18 cellular contexts compared by ENCODE assay signal in the genomic region with DNA sequence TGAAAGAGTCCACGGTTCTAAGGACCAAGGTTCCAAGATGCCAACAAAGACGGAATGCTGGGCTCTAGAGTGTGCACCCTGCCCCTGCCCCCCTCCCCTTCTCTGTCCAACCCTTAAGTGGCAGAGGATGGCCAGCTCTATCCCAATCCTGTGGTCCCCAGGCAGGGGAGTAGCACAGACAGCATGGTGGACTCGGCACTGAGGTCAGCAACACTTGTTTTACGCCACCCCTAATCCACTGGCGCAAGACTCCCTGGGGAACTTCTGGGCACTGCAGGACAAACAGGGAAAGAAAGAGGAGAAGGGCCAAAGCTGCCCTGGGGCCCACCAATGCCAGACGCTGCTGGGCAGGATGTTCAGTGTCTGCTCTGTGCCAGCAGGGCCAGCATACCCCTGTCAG. TPM values are rescaled to one million over a fixed set of nuclear protein-coding genes. Genes with fewer than 3 reads are reported as not detected.
A peak's percentile ranks its signal among the peaks of the same experiment; 100 is the strongest.
DNase-seq lines count a peak whose midpoint lies in the region; TF ChIP-seq lines count a peak whose summit lies in the region.
"Had no signal": no experiment of that assay in that cellular context is flagged by ENCODE, and none has a peak within 500 bp of the region (broad histone marks: within the 10 kb centered on the region; RNA-seq: fewer than 3 reads in every experiment).

No MANE protein-coding gene starts in this region.

- H3K4me3 ChIP-seq in left ventricle myocardium inferior: no peak overlapping the region
- no peak overlapping the region for H3K4me3 ChIP-seq in right atrium auricular region
- no peak overlapping the region for H3K4me3 ChIP-seq in coronary artery
- no peak overlapping the region for H3K4me3 ChIP-seq in prostate gland
- H3K4me3 ChIP-seq: A549, K562, Peyer's patch had no signal

- H3K27me3 ChIP-seq in left ventricle myocardium inferior (ENCODE audit: low read depth) (no peaks in the 10 kb centered on the region), right atrium auricular region (no peaks in the 10 kb centered on the region), prostate gland (replicated peaks; ENCODE audit: insufficient read depth) (no peaks in the 10 kb centered on the region)
- H3K27me3 ChIP-seq: Peyer's patch had no signal

- 97% methylated on average over 6 of the region's 6 CpGs for WGBS in prostate gland

- H3K36me3 ChIP-seq in left ventricle myocardium inferior: no peaks in the 10 kb centered on the region
- no peaks in the 10 kb centered on the region for H3K36me3 ChIP-seq in right atrium auricular region
- H3K36me3 ChIP-seq in prostate gland: no peaks in the 10 kb centered on the region
- H3K36me3 ChIP-seq: Peyer's patch had no signal

- H3K4me1 ChIP-seq in left ventricle myocardium inferior: peaks cover 22% of the 10 kb centered on the region
- H3K4me1 ChIP-seq in right atrium auricular region: peaks cover 0 to 16% of the 10 kb centered on the region in 2 donors
- no peaks in the 10 kb centered on the region for H3K4me1 ChIP-seq in prostate gland (replicated peaks)

- H3K27ac ChIP-seq in left ventricle myocardium inferior (replicated peaks): peak overlapping the region; percentile 43
- H3K27ac ChIP-seq in right atrium auricular region: no peak overlapping the region
- peak overlapping the region in 1 of 2 donors; percentile 12 for H3K27ac ChIP-seq in coronary artery
- H3K27ac ChIP-seq in prostate gland: peak overlapping the region; percentile 50 to 54
- H3K27ac ChIP-seq: HL-60 had no signal

- no peak for TF ChIP-seq POLR2A in prostate gland (IDR thresholded peaks at IDR 0.05)

- H3K9me3 ChIP-seq in left ventricle myocardium inferior (replicated peaks) (no peaks in the 10 kb centered on the region), right atrium auricular region (no peaks in the 10 kb centered on the region), prostate gland (no peaks in the 10 kb centered on the region)
- H3K9me3 ChIP-seq: A549, Peyer's patch had no signal

- TF ChIP-seq CTCF in left ventricle myocardium inferior (IDR thresholded peaks at IDR 0.05; ENCODE audit: borderline replicate concordance) (no peak), right atrium auricular region (IDR thresholded peaks at IDR 0.05) (no peak), coronary artery (IDR thresholded peaks at IDR 0.05) (no peak), prostate gland (IDR thresholded peaks at IDR 0.05) (no peak)

- intact Hi-C loops in left ventricle myocardium inferior (cut with micrococcal nuclease) (no loop called here), prostate gland (cut with DNase I) (no loop called here)

- DNase-seq in left ventricle myocardium inferior (no peak), right atrium auricular region (ENCODE audit: low spot score) (no peak), coronary artery (ENCODE audit: low spot score) (peak; percentile 73), prostate gland (ENCODE audit: low spot score) (no peak), RPMI8226 (no peak), AG20443 (ENCODE audit: low spot score) (no peak), AG08395 (ENCODE audit: low spot score) (no peak)
- no peak for DNase-seq in effector CD8-positive, alpha-beta T cell (lab: John Stamatoyannopoulos, UW)
- DNase-seq: DMS 273 treated with DMSO at 0.1 percent for 48 hours, GOT3, NCI-H1930, NCI-H2171 treated with DMSO at 0.1 percent for 48 hours, NCI-H510A, Peyer's patch, SHP77 had no signal

RNA-seq across cellular contexts. Expression of a gene that starts 18.9 kb away (rescaled TPM):
- 4.4 TPM for total RNA-seq in left ventricle myocardium inferior
- total RNA-seq in right atrium auricular region: 1 to 10 TPM; 3.5 to 6.1 TPM
- total RNA-seq in prostate gland: 10 to 100 TPM in 1 of 2 donors, 1 to 10 TPM in 1; 1.7 to 14.6 TPM

RNA-seq across cellular contexts. Expression of a gene that starts 55.2 kb away (rescaled TPM):
- total RNA-seq in left ventricle myocardium inferior (57.6 TPM), right atrium auricular region (100 to 1,000 TPM; 114 to 195 TPM), prostate gland (100 to 1,000 TPM; 123 to 189 TPM)

Comparison
In these comparisons a context has a peak if more than half of its experiments do, and no peak if none do; other contexts are left out.
1. H3K27ac ChIP-seq: peak in left ventricle myocardium inferior (single experiment) and prostate gland (2 of 2); none in right atrium auricular region (0 of 2).